ENCODE assay signal across 14 cellular contexts in the genomic region with DNA sequence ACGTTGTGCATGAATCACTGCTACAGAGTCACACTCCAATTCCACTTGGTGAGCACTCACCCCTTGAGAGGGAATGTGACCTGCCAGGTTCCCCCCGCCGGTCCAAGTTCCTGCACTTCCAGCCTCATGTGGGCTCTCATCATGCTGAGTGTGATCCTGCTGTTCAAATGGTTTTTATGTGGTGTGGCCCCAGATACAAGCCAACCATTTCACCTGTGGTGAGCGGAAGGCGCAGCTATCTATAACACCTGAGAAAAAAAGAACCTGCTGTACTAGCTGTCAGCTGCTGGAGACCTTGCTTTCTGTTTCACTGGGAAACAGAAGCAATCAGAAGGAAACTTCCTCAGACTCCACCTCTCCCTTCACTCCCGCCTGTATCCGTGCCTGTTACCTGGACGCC.
DNase-seq lines count a peak whose midpoint lies in the region; ATAC-seq and TF ChIP-seq lines count a peak whose summit lies in the region.
"Had no signal": no experiment of that assay in that cellular context is flagged by ENCODE, and none has a peak within 500 bp of the region (broad histone marks: within the 10 kb centered on the region; RNA-seq: fewer than 3 reads in every experiment).

No MANE protein-coding gene starts in this region.

- peak overlapping the region; percentile 74 for H3K27ac Mint-ChIP-seq in T-helper 1 cell treated with Interleukin-12 subunit alpha and Interleukin-12 subunit beta and Interleukin-4 antibody, amounts not matched to agents 30 μg/mL and 1 μg/mL, for 36 hours
- H3K27ac Mint-ChIP-seq in stimulated activated naive B cell treated with anti-CD40 and anti-IgM and Interleukin-4, amounts not matched to agents 10 μg/mL and 1 μg/mL and 100 μg/mL, for 72 hours, result peak overlapping the region; percentile 84

- no peaks in the 10 kb centered on the region for H3K27me3 ChIP-seq in mesendoderm (ENCODE audit: insufficient read depth, low read length, poor library complexity)
- H3K27me3 ChIP-seq: tibial nerve had no signal

- no peaks in the 10 kb centered on the region for H3K79me1 ChIP-seq in mesendoderm (ENCODE audit: low read length)

- no peak overlapping the region for H3K9ac ChIP-seq in mesendoderm (ENCODE audit: low read length)

- H2BK120ac ChIP-seq in mesendoderm (ENCODE audit: low read depth, low read length), result no peak overlapping the region

- H4K5ac ChIP-seq in mesendoderm (ENCODE audit: low read length), result no peak overlapping the region

- no peak overlapping the region for H3K4me2 ChIP-seq in mesendoderm (ENCODE audit: low read length)

- peaks cover 6% of the 10 kb centered on the region for H3K4me1 ChIP-seq in mesendoderm (ENCODE audit: control insufficient read depth, low read depth, low read length)
- H3K4me1 ChIP-seq: tibial nerve had no signal

- DNase-seq in T-helper 1 cell (no peak), mesendoderm (no peak)
- DNase-seq in stimulated activated naive B cell treated with anti-CD40 and anti-IgM and Interleukin-4, amounts not matched to agents 10 μg/mL and 1 μg/mL and 100 μg/mL, for 72 hours, result no peak
- DNase-seq: activated CD4-positive, alpha-beta T cell treated with anti-CD3 and anti-CD28 coated beads, Interleukin-2, amount 50 U/mL, for 1 hour; H7; SIG-M5; stimulated activated CD4-positive, alpha-beta T cell treated with anti-CD3 and anti-CD28 coated beads, Interleukin-2, amount 100 ng/mL, for 24 hours had no signal

- H3K79me2 ChIP-seq in mesendoderm (ENCODE audit: control insufficient read depth, insufficient read depth, low read length), result no peaks in the 10 kb centered on the region

- peaks cover 29% of the 10 kb centered on the region for H3K4me1 Mint-ChIP-seq in T-helper 1 cell treated with Interleukin-12 subunit alpha and Interleukin-12 subunit beta and Interleukin-4 antibody, amounts not matched to agents 30 μg/mL and 1 μg/mL, for 36 hours (ENCODE audit: low read depth)
- H3K4me1 Mint-ChIP-seq in stimulated activated naive B cell treated with anti-CD40 and anti-IgM and Interleukin-4, amounts not matched to agents 10 μg/mL and 1 μg/mL and 100 μg/mL, for 72 hours, result peaks cover 52 to 83% of the 10 kb centered on the region in 2 donors

- H3K18ac ChIP-seq in mesendoderm (ENCODE audit: low read length), result no peak overlapping the region

- H3K27ac ChIP-seq in VCaP (peak overlapping the region; percentile 36; the same call in 1 of the 2 replicates), mesendoderm (ENCODE audit: low read depth, low read length) (no peak overlapping the region)
- H3K27ac ChIP-seq: epithelial cell of prostate, tibial nerve had no signal

- H2BK5ac ChIP-seq in mesendoderm (ENCODE audit: low read length), result no peak overlapping the region

- no peaks in the 10 kb centered on the region for H3K27me3 Mint-ChIP-seq in T-helper 1 cell treated with Interleukin-12 subunit alpha and Interleukin-12 subunit beta and Interleukin-4 antibody, amounts not matched to agents 30 μg/mL and 1 μg/mL, for 36 hours (ENCODE audit: low read depth)
- H3K27me3 Mint-ChIP-seq in stimulated activated naive B cell treated with anti-CD40 and anti-IgM and Interleukin-4, amounts not matched to agents 10 μg/mL and 1 μg/mL and 100 μg/mL, for 72 hours, result no peaks in the 10 kb centered on the region

- peaks cover 3% of the 10 kb centered on the region for H3K9me3 Mint-ChIP-seq in T-helper 1 cell treated with Interleukin-12 subunit alpha and Interleukin-12 subunit beta and Interleukin-4 antibody, amounts not matched to agents 30 μg/mL and 1 μg/mL, for 36 hours
- H3K9me3 Mint-ChIP-seq in stimulated activated naive B cell treated with anti-CD40 and anti-IgM and Interleukin-4, amounts not matched to agents 10 μg/mL and 1 μg/mL and 100 μg/mL, for 72 hours, result peaks cover 10 to 15% of the 10 kb centered on the region in 2 donors

- no CpG with 5 or more reads among the region's 8 CpGs for WGBS in mesendoderm (ENCODE audit: extremely low coverage, insufficient coverage, low lambda C conversion rate)

- H3K56ac ChIP-seq in mesendoderm (ENCODE audit: low read length), result no peak overlapping the region

- H3K36me3 ChIP-seq in mesendoderm (ENCODE audit: control insufficient read depth, insufficient read depth, low read length), result no peaks in the 10 kb centered on the region
- H3K36me3 ChIP-seq: tibial nerve had no signal

- no peak overlapping the region for H3K23ac ChIP-seq in mesendoderm (ENCODE audit: low read length)

- peaks cover 9% of the 10 kb centered on the region for H3K36me3 Mint-ChIP-seq in T-helper 1 cell treated with Interleukin-12 subunit alpha and Interleukin-12 subunit beta and Interleukin-4 antibody, amounts not matched to agents 30 μg/mL and 1 μg/mL, for 36 hours (ENCODE audit: low read depth)
- peaks cover 9 to 11% of the 10 kb centered on the region in 2 donors for H3K36me3 Mint-ChIP-seq in stimulated activated naive B cell treated with anti-CD40 and anti-IgM and Interleukin-4, amounts not matched to agents 10 μg/mL and 1 μg/mL and 100 μg/mL, for 72 hours

- H3K4ac ChIP-seq in mesendoderm (ENCODE audit: low read depth, low read length), result no peak overlapping the region

- H4K8ac ChIP-seq in mesendoderm (ENCODE audit: low read depth, low read length), result no peak overlapping the region

- H3K4me3 ChIP-seq in mesendoderm (ENCODE audit: low read length), result no peak overlapping the region
- H3K4me3 ChIP-seq: tibial nerve had no signal

- ATAC-seq in esophagus mucosa (peak; percentile 49), GM21447 (IDR thresholded peaks at IDR 0.05; ENCODE audit: unreplicated experiment) (no peak), HG02588 (IDR thresholded peaks at IDR 0.05; ENCODE audit: unreplicated experiment) (no peak)
- peak in 1 of 2 donors; percentile 6 for ATAC-seq in stimulated activated naive B cell treated with anti-CD40 and anti-IgM and Interleukin-4, amounts not matched to agents 10 μg/mL and 1 μg/mL and 100 μg/mL, for 72 hours (replicated peaks)

- H2BK15ac ChIP-seq in mesendoderm (replicated peaks; ENCODE audit: low read depth), result no peak overlapping the region

- no peak for TF ChIP-seq CTCF in VCaP (conservative IDR thresholded peaks at IDR 0.05)

- peak overlapping the region; percentile 84 for H3K4me3 Mint-ChIP-seq in T-helper 1 cell treated with Interleukin-12 subunit alpha and Interleukin-12 subunit beta and Interleukin-4 antibody, amounts not matched to agents 30 μg/mL and 1 μg/mL, for 36 hours
- peak overlapping the region; percentile 14 to 25 for H3K4me3 Mint-ChIP-seq in stimulated activated naive B cell treated with anti-CD40 and anti-IgM and Interleukin-4, amounts not matched to agents 10 μg/mL and 1 μg/mL and 100 μg/mL, for 72 hours

- H2AK5ac ChIP-seq in mesendoderm (ENCODE audit: low read length), result no peak overlapping the region
